ENCODE assay signal across 2 cellular contexts in genomic region chr11:623349-623869, GRCh38.
TF ChIP-seq lines count a peak whose summit lies in the region.

No MANE protein-coding gene starts in this region.

TF ChIP-seq in IMR-90, 13 proteins besides CTCF, POLR2A, EP300 and RAD21:
- TF ChIP-seq SMC3 (IDR thresholded peaks at IDR 0.05; ENCODE audit: low read depth, low read length) (no peak), CEBPB (IDR thresholded peaks at IDR 0.05; ENCODE audit: low read depth, low read length) (no peak), CHD1 (IDR thresholded peaks at IDR 0.05; ENCODE audit: low read depth, low read length) (no peak), ELK1 (IDR thresholded peaks at IDR 0.05; ENCODE audit: borderline replicate concordance, low read depth, low read length) (no peak), NFE2L2 (IDR thresholded peaks at IDR 0.05; ENCODE audit: low read depth, low read length) (no peak), BHLHE40 (IDR thresholded peaks at IDR 0.05; ENCODE audit: low read depth, low read length) (no peak), RFX5 (IDR thresholded peaks at IDR 0.05; ENCODE audit: low read depth, low read length) (no peak), RCOR1 (IDR thresholded peaks at IDR 0.05; ENCODE audit: insufficient replicate concordance, low read length) (no peak), MAFK (IDR thresholded peaks at IDR 0.05; ENCODE audit: low read depth, low read length) (no peak), MXI1 (IDR thresholded peaks at IDR 0.05; ENCODE audit: borderline replicate concordance, low read depth, low read length) (no peak), FOS (IDR thresholded peaks at IDR 0.05; ENCODE audit: low read depth, low read length) (no peak), MAZ (IDR thresholded peaks at IDR 0.05; ENCODE audit: borderline replicate concordance, low read depth, low read length) (no peak), USF2 (IDR thresholded peaks at IDR 0.05; ENCODE audit: low read depth, low read length) (no peak)

TF ChIP-seq in HepG2, 621 proteins besides CTCF, POLR2A, EP300 and RAD21:
- TF ChIP-seq SRF (IDR thresholded peaks at IDR 0.05; ENCODE audit: low read depth, low read length) (no peak), SIN3A (IDR thresholded peaks at IDR 0.05; ENCODE audit: borderline replicate concordance, low read depth, low read length) (no peak), AKAP8 (CRISPR knock-in tag; IDR thresholded peaks at IDR 0.05) (peak; percentile 18; the same call in 1 of the 2 replicates), ZNF780A (CRISPR knock-in tag; IDR thresholded peaks at IDR 0.05) (no peak), CREB3 (CRISPR knock-in tag; IDR thresholded peaks at IDR 0.05) (no peak), AGO2 (optimal IDR thresholded peaks at IDR 0.05; ENCODE audit: low read depth, low read length) (peak; percentile 50)
